Comparison of ENCODE assay signal across 8 cellular contexts in genomic region chr11:61149624-61150615, GRCh38. TPM values are rescaled to one million over a fixed set of nuclear protein-coding genes. Genes with fewer than 3 reads are reported as not detected.
DNase-seq lines count a peak whose midpoint lies in the region; ATAC-seq, FAIRE-seq and TF ChIP-seq lines count a peak whose summit lies in the region.
"Had no signal": no experiment of that assay in that cellular context is flagged by ENCODE, and none has a peak within 500 bp of the region (broad histone marks: within the 10 kb centered on the region; RNA-seq: fewer than 3 reads in every experiment).

No MANE protein-coding gene starts in this region.

- H2AFZ ChIP-seq in HepG2 (ENCODE audit: low read length): no peak overlapping the region
- H2AFZ ChIP-seq in SK-N-SH (ENCODE audit: low read depth): no peak overlapping the region

- no TSS peak for BruUV-seq in MCF 10A (replicated peaks; lab: Mats Ljungman, UMichigan)
- BruUV-seq in HepG2 (replicated peaks; lab: Mats Ljungman, UMichigan): no TSS peak

- TF ChIP-seq CTCF in MCF 10A (IDR thresholded peaks at IDR 0.05; ENCODE audit: unreplicated experiment) (no peak), HepG2 (CRISPR knock-in tag; IDR thresholded peaks at IDR 0.05) (no peak), SK-N-SH (IDR thresholded peaks at IDR 0.05) (no peak)

- in situ Hi-C loops in HepG2 (cut with HindIII; ENCODE audit: extremely low pct_ligation_motif_present, low pct_unique_long_range_greater_than_20kb): no loop called here

- H3K27ac ChIP-seq in HepG2 (ENCODE audit: extremely low read length, insufficient read depth, low read length) (peak overlapping the region; percentile 19), SK-N-SH (ENCODE audit: low read depth in 2 of 2, low read length in 1 of 2) (peak overlapping the region in 1 of 2 experiments; percentile 39; a peak in 1 of 4 replicates)

- CTCF ChIA-PET in MCF 10A (lab: Yijun Ruan, JAX) (interaction anchor here (0.7 to 2.4 kb wide), 5 partner anchors 14 to 250 kb away, joined by 3 to 9 read pairs (median 4); no protein-coding TSS in a partner anchor), HepG2 (lab: Yijun Ruan, JAX; ENCODE audit: low intra/inter-chr PET ratio, low total read pairs) (no interaction called here), SK-N-SH (lab: Yijun Ruan, JAX) (interaction anchor here (0.9 to 3.5 kb wide), 3 partner anchors 9 to 235 kb away, joined by 3 to 10 read pairs (median 3); no protein-coding TSS in a partner anchor)

- no peak overlapping the region for H3K4me3 Mint-ChIP-seq in MCF 10A (ENCODE audit: unreplicated experiment)

- H3K27me3 ChIP-seq in HepG2 (ENCODE audit: control insufficient read depth in 1 of 2, insufficient read depth in 2 of 2, low read length in 2 of 2): no peaks in the 10 kb centered on the region
- H3K27me3 ChIP-seq in SK-N-SH (ENCODE audit: insufficient read depth): no peaks in the 10 kb centered on the region

- TF ChIP-seq RAD21 in HepG2 (CRISPR knock-in tag; IDR thresholded peaks at IDR 0.05): no peak
- no peak for TF ChIP-seq RAD21 in SK-N-SH (IDR thresholded peaks at IDR 0.05; ENCODE audit: low read length)

- no peak for FAIRE-seq in HepG2 (lab: Jason Lieb, UNC)

- peaks cover 20% of the 10 kb centered on the region; the same call in 1 of the 2 replicates for H4K20me1 ChIP-seq in HepG2 (ENCODE audit: insufficient read depth, low read length)
- H4K20me1 ChIP-seq in SK-N-SH (ENCODE audit: insufficient read depth): 0 out of 2 replicates have a peak, but pooled peaks cover 17% of the 10 kb centered on the region

- H3K4me2 ChIP-seq in HepG2 (ENCODE audit: low read depth, low read length): peak overlapping the region; percentile 61
- no peak overlapping the region for H3K4me2 ChIP-seq in SK-N-SH

- H3K4me1 ChIP-seq in HepG2 (ENCODE audit: insufficient read depth, low read length) (peaks cover 54% of the 10 kb centered on the region), SK-N-SH (ENCODE audit: control insufficient read depth in 1 of 2, insufficient read depth in 2 of 2, low read depth in 1 of 2, low read length in 1 of 2) (peaks cover 8 to 41% of the 10 kb centered on the region in 2 experiments; a peak in 3 of 4 replicates)

- TF ChIP-seq POLR2A in HepG2 (IDR thresholded peaks at IDR 0.05; ENCODE audit: insufficient read depth in 1 of 2, low read depth in 2 of 2, low read length in 2 of 2): no peak

- peaks cover 19% of the 10 kb centered on the region for H3K36me3 Mint-ChIP-seq in MCF 10A (ENCODE audit: insufficient read depth, unreplicated experiment)

- peaks cover 10% of the 10 kb centered on the region for H3K9me3 Mint-ChIP-seq in MCF 10A (ENCODE audit: unreplicated experiment)

- ATAC-seq in HepG2: peak; percentile 66

- no peaks in the 10 kb centered on the region for H3K27me3 Mint-ChIP-seq in MCF 10A (ENCODE audit: insufficient read depth, unreplicated experiment)

- WGBS in HepG2 (ENCODE audit: low lambda C conversion rate): 51% methylated on average over 8 of the region's 13 CpGs
- 90% methylated on average over 12 of the region's 13 CpGs for WGBS in SK-N-SH (ENCODE audit: low lambda C conversion rate)

- peak overlapping the region; percentile 2; the same call in 1 of the 2 replicates for H3K9ac ChIP-seq in HepG2 (ENCODE audit: insufficient read depth, low read depth, low read length)
- H3K9ac ChIP-seq in SK-N-SH: no peak overlapping the region

- H3K4me1 Mint-ChIP-seq in MCF 10A (ENCODE audit: insufficient read depth, unreplicated experiment): peaks cover 30% of the 10 kb centered on the region

- POLR2A ChIA-PET in MCF 10A (lab: Yijun Ruan, JAX): interaction anchor here (1.1 kb wide), 1 partner anchor 10 kb away, joined by 4 read pairs; no protein-coding TSS in a partner anchor
- POLR2A ChIA-PET in HepG2 (lab: Yijun Ruan, JAX): interaction anchor here (1.5 kb wide), 1 partner anchor 11 kb away, joined by 3 read pairs; the partner anchor contains the start of gene VPS37C
- POLR2A ChIA-PET in SK-N-SH (lab: Yijun Ruan, JAX): interaction anchor here (1.1 to 1.9 kb wide), 3 partner anchors 9 to 12 kb away, joined by 3 to 6 read pairs (median 3); partner anchors contain the start of gene VPS37C

- DNase-seq in NCI-H2029 treated with DMSO at 0.1 percent for 48 hours (lab: John Stamatoyannopoulos, UW) (peak; percentile 77), MCF 10A (ENCODE audit: unreplicated experiment) (no peak), HepG2 (ENCODE audit: low spot score) (peak; percentile 46), superior temporal gyrus (ENCODE audit: extremely low spot score) (peak; percentile 30), AML-193 (lab: John Stamatoyannopoulos, UW) (no peak), SKM-1 (lab: John Stamatoyannopoulos, UW; ENCODE audit: unreplicated experiment) (no peak), SK-N-SH (no peak)
- DNase-seq: NCI-H2107 had no signal

- intact Hi-C loops in MCF 10A (cut with micrococcal nuclease): no loop called here
- intact Hi-C loops in HepG2 (cut with micrococcal nuclease; ENCODE audit: unreplicated experiment): no loop called here

- no peaks in the 10 kb centered on the region for H3K9me3 ChIP-seq in HepG2 (ENCODE audit: low read length)
- peaks cover 10% of the 10 kb centered on the region for H3K9me3 ChIP-seq in SK-N-SH

- peaks cover 3% of the 10 kb centered on the region for H3F3A ChIP-seq in SK-N-SH (replicated peaks; ENCODE audit: insufficient read depth)

- peaks cover 31% of the 10 kb centered on the region for H3K79me2 ChIP-seq in HepG2 (ENCODE audit: insufficient read depth, low read length)
- H3K79me2 ChIP-seq in SK-N-SH (ENCODE audit: insufficient read depth): peaks cover 87% of the 10 kb centered on the region

- no peak for TF ChIP-seq EP300 in HepG2 (IDR thresholded peaks at IDR 0.05; ENCODE audit: low read depth in 2 of 2, low read length in 2 of 2)
- TF ChIP-seq EP300 in HepG2 (CRISPR knock-in tag; IDR thresholded peaks at IDR 0.05; ENCODE audit: borderline replicate concordance): no peak
- no peak for TF ChIP-seq EP300 in SK-N-SH (IDR thresholded peaks at IDR 0.05; ENCODE audit: borderline replicate concordance in 1 of 2, low read depth in 1 of 2, low read length in 1 of 2)

- H3K4me3 ChIP-seq in HepG2 (replicated peaks in 1 of 3; ENCODE audit: insufficient read depth in 1 of 3, low read depth in 2 of 3, low read length in 3 of 3): peak overlapping the region in 1 of 3 experiments; percentile 39; a peak in 2 of 6 replicates
- no peak overlapping the region for H3K4me3 ChIP-seq in SK-N-SH (ENCODE audit: low read depth in 2 of 2, low read length in 1 of 2)

- peaks cover 2 to 9% of the 10 kb centered on the region in 2 experiments; a peak in 4 of 5 replicates for H3K36me3 ChIP-seq in HepG2 (replicated peaks in 1 of 2; ENCODE audit: control insufficient read depth in 1 of 2, insufficient read depth in 2 of 2, low read length in 2 of 2)
- H3K36me3 ChIP-seq in SK-N-SH (replicated peaks in 1 of 2; ENCODE audit: control insufficient read depth in 1 of 2, insufficient read depth in 2 of 2, low read length in 1 of 2): peaks cover 0 to 9% of the 10 kb centered on the region in 2 experiments

- H3K9me2 ChIP-seq in SK-N-SH: no peaks in the 10 kb centered on the region

- H3K27ac Mint-ChIP-seq in MCF 10A (ENCODE audit: low read depth, unreplicated experiment): peak overlapping the region; percentile 89

RNA-seq across cellular contexts. Expression of gene VPS37C, which starts 11.3 kb away (rescaled TPM):
- total RNA-seq in MCF 10A (2022) (20.5 and 23.3 TPM in 2 replicates), HepG2 (2016; rRNA removed; fragmentation: Illumina TruSeq; extraction: Trizol) (8.0 and 8.8 TPM in 2 replicates)
- 5.5 and 8.1 TPM in 2 replicates for total RNA-seq in HepG2 (2016; cell fraction: cytosol; rRNA removed; fragmentation: Illumina TruSeq; extraction: Trizol; ENCODE audit: low read depth)
- 6.1 and 10.4 TPM in 2 replicates for total RNA-seq in HepG2 (2016; cell fraction: insoluble cytoplasmic fraction; rRNA removed; fragmentation: Illumina TruSeq; extraction: Trizol)
- 9.9 and 11.8 TPM in 2 replicates for total RNA-seq in HepG2 (2016; cell fraction: membrane; rRNA removed; fragmentation: Illumina TruSeq; extraction: Trizol)
- 6.8 and 8.7 TPM in 2 replicates for total RNA-seq in HepG2 (2016; cell fraction: nucleus; rRNA removed; fragmentation: Illumina TruSeq; extraction: Trizol)
- polyA plus RNA-seq in HepG2 (2011; rRNA removed) (7.5 and 8.8 TPM in 2 replicates), SK-N-SH (2012; rRNA removed) (11.7 and 15.2 TPM in 2 replicates)
- polyA plus RNA-seq in HepG2 (2011; cell fraction: cytosol; rRNA removed): 7.1 and 8.8 TPM in 2 replicates
- polyA plus RNA-seq in HepG2 (2011; cell fraction: nucleus; rRNA removed): 17.8 and 18.7 TPM in 2 replicates
- 9.1 and 10.1 TPM in 2 replicates for polyA plus RNA-seq in HepG2 (2012)
- polyA plus RNA-seq in HepG2 (2016; cell fraction: cytosol; fragmentation: Illumina TruSeq; extraction: Trizol; ENCODE audit: low read depth): 3.4 and 4.2 TPM in 2 replicates
- polyA plus RNA-seq in HepG2 (2016; cell fraction: insoluble cytoplasmic fraction; fragmentation: Illumina TruSeq; extraction: Trizol; ENCODE audit: low read depth): 8.1 and 12.2 TPM in 2 replicates
- 8.7 and 10.6 TPM in 2 replicates for polyA plus RNA-seq in HepG2 (2016; cell fraction: membrane; fragmentation: Illumina TruSeq; extraction: Trizol; ENCODE audit: low read depth)
- 14.6 and 15.9 TPM in 2 replicates for polyA plus RNA-seq in HepG2 (2016; cell fraction: nucleus; fragmentation: Illumina TruSeq; extraction: Trizol; ENCODE audit: insufficient read depth, low read depth)
- 9.3 and 11.0 TPM in 2 replicates for polyA minus RNA-seq in HepG2 (2011; rRNA and poly(A)+ RNA removed; ENCODE audit: low replicate concordance)
- polyA minus RNA-seq in HepG2 (2011; cell fraction: cytosol; rRNA and poly(A)+ RNA removed): 2.6 and 4.1 TPM in 2 replicates
- 7.6 and 10.3 TPM in 2 replicates for polyA minus RNA-seq in HepG2 (2011; cell fraction: nucleus; rRNA and poly(A)+ RNA removed)
- polyA plus RNA-seq in SK-N-SH (2012; cell fraction: cytosol; rRNA removed): 10.5 and 12.9 TPM in 2 replicates
- 28.0 and 28.6 TPM in 2 replicates for polyA plus RNA-seq in SK-N-SH (2012; cell fraction: nucleus; rRNA removed)

RNA-seq across cellular contexts. Expression of gene CD5, which starts 47.6 kb away (rescaled TPM):
- not detected in 2 replicates for total RNA-seq in MCF 10A (2022)
- not detected in 2 replicates for total RNA-seq in HepG2 (2016; rRNA removed; fragmentation: Illumina TruSeq; extraction: Trizol)
- not detected in 2 replicates for total RNA-seq in HepG2 (2016; cell fraction: cytosol; rRNA removed; fragmentation: Illumina TruSeq; extraction: Trizol; ENCODE audit: low read depth)
- not detected in 2 replicates for total RNA-seq in HepG2 (2016; cell fraction: insoluble cytoplasmic fraction; rRNA removed; fragmentation: Illumina TruSeq; extraction: Trizol)
- total RNA-seq in HepG2 (2016; cell fraction: membrane; rRNA removed; fragmentation: Illumina TruSeq; extraction: Trizol): not detected in 2 replicates
- total RNA-seq in HepG2 (2016; cell fraction: nucleus; rRNA removed; fragmentation: Illumina TruSeq; extraction: Trizol): not detected in 2 replicates
- not detected in 2 replicates for polyA plus RNA-seq in HepG2 (2011; rRNA removed)
- not detected in 2 replicates for polyA plus RNA-seq in HepG2 (2011; cell fraction: cytosol; rRNA removed)
- polyA plus RNA-seq in HepG2 (2011; cell fraction: nucleus; rRNA removed): not detected in 2 replicates
- not detected in 2 replicates for polyA plus RNA-seq in HepG2 (2012)
- polyA plus RNA-seq in HepG2 (2016; cell fraction: cytosol; fragmentation: Illumina TruSeq; extraction: Trizol; ENCODE audit: low read depth): not detected in 2 replicates
- polyA plus RNA-seq in HepG2 (2016; cell fraction: insoluble cytoplasmic fraction; fragmentation: Illumina TruSeq; extraction: Trizol; ENCODE audit: low read depth): not detected in 2 replicates
- polyA plus RNA-seq in HepG2 (2016; cell fraction: membrane; fragmentation: Illumina TruSeq; extraction: Trizol; ENCODE audit: low read depth): not detected in 2 replicates
- not detected in 2 replicates for polyA plus RNA-seq in HepG2 (2016; cell fraction: nucleus; fragmentation: Illumina TruSeq; extraction: Trizol; ENCODE audit: insufficient read depth, low read depth)
- not detected in 2 replicates for polyA minus RNA-seq in HepG2 (2011; rRNA and poly(A)+ RNA removed; ENCODE audit: low replicate concordance)
- polyA minus RNA-seq in HepG2 (2011; cell fraction: cytosol; rRNA and poly(A)+ RNA removed): not detected in 2 replicates
- polyA minus RNA-seq in HepG2 (2011; cell fraction: nucleus; rRNA and poly(A)+ RNA removed): not detected in 2 replicates
- polyA plus RNA-seq in SK-N-SH (2012; rRNA removed): not detected in 2 replicates
- polyA plus RNA-seq in SK-N-SH (2012; cell fraction: cytosol; rRNA removed): not detected in 2 replicates
- polyA plus RNA-seq in SK-N-SH (2012; cell fraction: nucleus; rRNA removed): not detected in 2 replicates

RNA-seq across cellular contexts. Expression of gene PGA3, which starts 53.4 kb away (rescaled TPM):
- not detected in 2 replicates for total RNA-seq in MCF 10A (2022)
- total RNA-seq in HepG2 (2016; rRNA removed; fragmentation: Illumina TruSeq; extraction: Trizol): not detected in 2 replicates
- total RNA-seq in HepG2 (2016; cell fraction: cytosol; rRNA removed; fragmentation: Illumina TruSeq; extraction: Trizol; ENCODE audit: low read depth): not detected in 2 replicates
- total RNA-seq in HepG2 (2016; cell fraction: insoluble cytoplasmic fraction; rRNA removed; fragmentation: Illumina TruSeq; extraction: Trizol): not detected in 2 replicates
- total RNA-seq in HepG2 (2016; cell fraction: membrane; rRNA removed; fragmentation: Illumina TruSeq; extraction: Trizol): not detected in 2 replicates
- not detected in 2 replicates for total RNA-seq in HepG2 (2016; cell fraction: nucleus; rRNA removed; fragmentation: Illumina TruSeq; extraction: Trizol)
- polyA plus RNA-seq in HepG2 (2011; rRNA removed): not detected in 2 replicates
- not detected in 2 replicates for polyA plus RNA-seq in HepG2 (2011; cell fraction: cytosol; rRNA removed)
- polyA plus RNA-seq in HepG2 (2011; cell fraction: nucleus; rRNA removed): not detected in 2 replicates
- not detected in 2 replicates for polyA plus RNA-seq in HepG2 (2012)
- polyA plus RNA-seq in HepG2 (2016; cell fraction: cytosol; fragmentation: Illumina TruSeq; extraction: Trizol; ENCODE audit: low read depth): not detected in 2 replicates
- not detected in 2 replicates for polyA plus RNA-seq in HepG2 (2016; cell fraction: insoluble cytoplasmic fraction; fragmentation: Illumina TruSeq; extraction: Trizol; ENCODE audit: low read depth)
- not detected in 2 replicates for polyA plus RNA-seq in HepG2 (2016; cell fraction: membrane; fragmentation: Illumina TruSeq; extraction: Trizol; ENCODE audit: low read depth)
- polyA plus RNA-seq in HepG2 (2016; cell fraction: nucleus; fragmentation: Illumina TruSeq; extraction: Trizol; ENCODE audit: insufficient read depth, low read depth): not detected in 2 replicates
- not detected in 2 replicates for polyA minus RNA-seq in HepG2 (2011; rRNA and poly(A)+ RNA removed; ENCODE audit: low replicate concordance)
- polyA minus RNA-seq in HepG2 (2011; cell fraction: cytosol; rRNA and poly(A)+ RNA removed): not detected in 2 replicates
- polyA minus RNA-seq in HepG2 (2011; cell fraction: nucleus; rRNA and poly(A)+ RNA removed): not detected in 2 replicates
- not detected in 2 replicates for polyA plus RNA-seq in SK-N-SH (2012; rRNA removed)
- polyA plus RNA-seq in SK-N-SH (2012; cell fraction: cytosol; rRNA removed): 0.04 TPM in 1 of 2 replicates, not detected in the other
- not detected in 2 replicates for polyA plus RNA-seq in SK-N-SH (2012; cell fraction: nucleus; rRNA removed)

Comparison
In these comparisons a context has a peak if more than half of its experiments do, and no peak if none do; other contexts are left out.
1. DNase-seq: peak in NCI-H2029 treated with DMSO at 0.1 percent for 48 hours (single experiment), HepG2 (single experiment) and superior temporal gyrus (single experiment); none in MCF 10A (single experiment), AML-193 (0 of 2), SKM-1 (single experiment) and SK-N-SH (single experiment).